Comparison of ENCODE assay signal across 1 cellular context in genomic region chr19:49590071-49590970, GRCh38.
A peak's percentile ranks its signal among the peaks of the same experiment; 100 is the strongest.
TF ChIP-seq lines count a peak whose summit lies in the region.

No MANE protein-coding gene starts in this region.

TF ChIP-seq in HepG2, 621 proteins besides CTCF, POLR2A, EP300 and RAD21 (continued from another document and continues in another):
- TF ChIP-seq, protein P1, sequence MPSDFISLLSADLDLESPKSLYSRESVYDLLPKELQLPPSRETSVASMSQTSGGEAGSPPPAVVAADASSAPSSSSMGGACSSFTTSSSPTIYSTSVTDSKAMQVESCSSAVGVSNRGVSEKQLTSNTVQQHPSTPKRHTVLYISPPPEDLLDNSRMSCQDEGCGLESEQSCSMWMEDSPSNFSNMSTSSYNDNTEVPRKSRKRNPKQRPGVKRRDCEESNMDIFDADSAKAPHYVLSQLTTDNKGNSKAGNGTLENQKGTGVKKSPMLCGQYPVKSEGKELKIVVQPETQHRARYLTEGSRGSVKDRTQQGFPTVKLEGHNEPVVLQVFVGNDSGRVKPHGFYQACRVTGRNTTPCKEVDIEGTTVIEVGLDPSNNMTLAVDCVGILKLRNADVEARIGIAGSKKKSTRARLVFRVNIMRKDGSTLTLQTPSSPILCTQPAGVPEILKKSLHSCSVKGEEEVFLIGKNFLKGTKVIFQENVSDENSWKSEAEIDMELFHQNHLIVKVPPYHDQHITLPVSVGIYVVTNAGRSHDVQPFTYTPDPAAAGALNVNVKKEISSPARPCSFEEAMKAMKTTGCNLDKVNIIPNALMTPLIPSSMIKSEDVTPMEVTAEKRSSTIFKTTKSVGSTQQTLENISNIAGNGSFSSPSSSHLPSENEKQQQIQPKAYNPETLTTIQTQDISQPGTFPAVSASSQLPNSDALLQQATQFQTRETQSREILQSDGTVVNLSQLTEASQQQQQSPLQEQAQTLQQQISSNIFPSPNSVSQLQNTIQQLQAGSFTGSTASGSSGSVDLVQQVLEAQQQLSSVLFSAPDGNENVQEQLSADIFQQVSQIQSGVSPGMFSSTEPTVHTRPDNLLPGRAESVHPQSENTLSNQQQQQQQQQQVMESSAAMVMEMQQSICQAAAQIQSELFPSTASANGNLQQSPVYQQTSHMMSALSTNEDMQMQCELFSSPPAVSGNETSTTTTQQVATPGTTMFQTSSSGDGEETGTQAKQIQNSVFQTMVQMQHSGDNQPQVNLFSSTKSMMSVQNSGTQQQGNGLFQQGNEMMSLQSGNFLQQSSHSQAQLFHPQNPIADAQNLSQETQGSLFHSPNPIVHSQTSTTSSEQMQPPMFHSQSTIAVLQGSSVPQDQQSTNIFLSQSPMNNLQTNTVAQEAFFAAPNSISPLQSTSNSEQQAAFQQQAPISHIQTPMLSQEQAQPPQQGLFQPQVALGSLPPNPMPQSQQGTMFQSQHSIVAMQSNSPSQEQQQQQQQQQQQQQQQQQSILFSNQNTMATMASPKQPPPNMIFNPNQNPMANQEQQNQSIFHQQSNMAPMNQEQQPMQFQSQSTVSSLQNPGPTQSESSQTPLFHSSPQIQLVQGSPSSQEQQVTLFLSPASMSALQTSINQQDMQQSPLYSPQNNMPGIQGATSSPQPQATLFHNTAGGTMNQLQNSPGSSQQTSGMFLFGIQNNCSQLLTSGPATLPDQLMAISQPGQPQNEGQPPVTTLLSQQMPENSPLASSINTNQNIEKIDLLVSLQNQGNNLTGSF (CRISPR knock-in tag; IDR thresholded peaks at IDR 0.05): peak; percentile 21; the same call in 1 of the 2 replicates
- no peak for TF ChIP-seq HMGXB3 (CRISPR knock-in tag; IDR thresholded peaks at IDR 0.05; ENCODE audit: borderline replicate concordance)
- TF ChIP-seq ZNF44 (CRISPR knock-in tag; IDR thresholded peaks at IDR 0.05): peak; percentile 75; the same call in 1 of the 2 replicates
- TF ChIP-seq MAFF (IDR thresholded peaks at IDR 0.05; ENCODE audit: low read depth, low read length): no peak
- TF ChIP-seq, protein P2, sequence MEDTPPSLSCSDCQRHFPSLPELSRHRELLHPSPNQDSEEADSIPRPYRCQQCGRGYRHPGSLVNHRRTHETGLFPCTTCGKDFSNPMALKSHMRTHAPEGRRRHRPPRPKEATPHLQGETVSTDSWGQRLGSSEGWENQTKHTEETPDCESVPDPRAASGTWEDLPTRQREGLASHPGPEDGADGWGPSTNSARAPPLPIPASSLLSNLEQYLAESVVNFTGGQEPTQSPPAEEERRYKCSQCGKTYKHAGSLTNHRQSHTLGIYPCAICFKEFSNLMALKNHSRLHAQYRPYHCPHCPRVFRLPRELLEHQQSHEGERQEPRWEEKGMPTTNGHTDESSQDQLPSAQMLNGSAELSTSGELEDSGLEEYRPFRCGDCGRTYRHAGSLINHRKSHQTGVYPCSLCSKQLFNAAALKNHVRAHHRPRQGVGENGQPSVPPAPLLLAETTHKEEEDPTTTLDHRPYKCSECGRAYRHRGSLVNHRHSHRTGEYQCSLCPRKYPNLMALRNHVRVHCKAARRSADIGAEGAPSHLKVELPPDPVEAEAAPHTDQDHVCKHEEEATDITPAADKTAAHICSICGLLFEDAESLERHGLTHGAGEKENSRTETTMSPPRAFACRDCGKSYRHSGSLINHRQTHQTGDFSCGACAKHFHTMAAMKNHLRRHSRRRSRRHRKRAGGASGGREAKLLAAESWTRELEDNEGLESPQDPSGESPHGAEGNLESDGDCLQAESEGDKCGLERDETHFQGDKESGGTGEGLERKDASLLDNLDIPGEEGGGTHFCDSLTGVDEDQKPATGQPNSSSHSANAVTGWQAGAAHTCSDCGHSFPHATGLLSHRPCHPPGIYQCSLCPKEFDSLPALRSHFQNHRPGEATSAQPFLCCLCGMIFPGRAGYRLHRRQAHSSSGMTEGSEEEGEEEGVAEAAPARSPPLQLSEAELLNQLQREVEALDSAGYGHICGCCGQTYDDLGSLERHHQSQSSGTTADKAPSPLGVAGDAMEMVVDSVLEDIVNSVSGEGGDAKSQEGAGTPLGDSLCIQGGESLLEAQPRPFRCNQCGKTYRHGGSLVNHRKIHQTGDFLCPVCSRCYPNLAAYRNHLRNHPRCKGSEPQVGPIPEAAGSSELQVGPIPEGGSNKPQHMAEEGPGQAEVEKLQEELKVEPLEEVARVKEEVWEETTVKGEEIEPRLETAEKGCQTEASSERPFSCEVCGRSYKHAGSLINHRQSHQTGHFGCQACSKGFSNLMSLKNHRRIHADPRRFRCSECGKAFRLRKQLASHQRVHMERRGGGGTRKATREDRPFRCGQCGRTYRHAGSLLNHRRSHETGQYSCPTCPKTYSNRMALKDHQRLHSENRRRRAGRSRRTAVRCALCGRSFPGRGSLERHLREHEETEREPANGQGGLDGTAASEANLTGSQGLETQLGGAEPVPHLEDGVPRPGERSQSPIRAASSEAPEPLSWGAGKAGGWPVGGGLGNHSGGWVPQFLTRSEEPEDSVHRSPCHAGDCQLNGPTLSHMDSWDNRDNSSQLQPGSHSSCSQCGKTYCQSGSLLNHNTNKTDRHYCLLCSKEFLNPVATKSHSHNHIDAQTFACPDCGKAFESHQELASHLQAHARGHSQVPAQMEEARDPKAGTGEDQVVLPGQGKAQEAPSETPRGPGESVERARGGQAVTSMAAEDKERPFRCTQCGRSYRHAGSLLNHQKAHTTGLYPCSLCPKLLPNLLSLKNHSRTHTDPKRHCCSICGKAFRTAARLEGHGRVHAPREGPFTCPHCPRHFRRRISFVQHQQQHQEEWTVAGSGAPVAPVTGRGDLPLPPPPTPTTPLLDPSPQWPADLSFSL (CRISPR knock-in tag; IDR thresholded peaks at IDR 0.05): peak; percentile 50; the same call in 1 of the 2 replicates
- TF ChIP-seq, protein P3, sequence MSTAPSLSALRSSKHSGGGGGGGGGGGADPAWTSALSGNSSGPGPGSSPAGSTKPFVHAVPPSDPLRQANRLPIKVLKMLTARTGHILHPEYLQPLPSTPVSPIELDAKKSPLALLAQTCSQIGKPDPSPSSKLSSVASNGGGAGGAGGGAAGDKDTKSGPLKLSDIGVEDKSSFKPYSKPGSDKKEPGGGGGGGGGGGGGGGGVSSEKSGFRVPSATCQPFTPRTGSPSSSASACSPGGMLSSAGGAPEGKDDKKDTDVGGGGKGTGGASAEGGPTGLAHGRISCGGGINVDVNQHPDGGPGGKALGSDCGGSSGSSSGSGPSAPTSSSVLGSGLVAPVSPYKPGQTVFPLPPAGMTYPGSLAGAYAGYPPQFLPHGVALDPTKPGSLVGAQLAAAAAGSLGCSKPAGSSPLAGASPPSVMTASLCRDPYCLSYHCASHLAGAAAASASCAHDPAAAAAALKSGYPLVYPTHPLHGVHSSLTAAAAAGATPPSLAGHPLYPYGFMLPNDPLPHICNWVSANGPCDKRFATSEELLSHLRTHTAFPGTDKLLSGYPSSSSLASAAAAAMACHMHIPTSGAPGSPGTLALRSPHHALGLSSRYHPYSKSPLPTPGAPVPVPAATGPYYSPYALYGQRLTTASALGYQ (CRISPR knock-in tag; IDR thresholded peaks at IDR 0.05): 0 out of 2 replicates have a peak, but pooled peaks have one; percentile 42
- no peak for TF ChIP-seq SYNCRIP (IDR thresholded peaks at IDR 0.05; ENCODE audit: insufficient read depth, low read depth, low read length)
- peak; percentile 50; the same call in 1 of the 2 replicates for TF ChIP-seq PPARG (CRISPR knock-in tag; conservative IDR thresholded peaks at IDR 0.05)
- no peak for TF ChIP-seq MAFK (conservative IDR thresholded peaks at IDR 0.05 in 1 of 2, IDR thresholded peaks at IDR 0.05 in 1 of 2; ENCODE audit: low read length in 2 of 2)
- no peak for TF ChIP-seq ZNF17 (CRISPR knock-in tag; IDR thresholded peaks at IDR 0.05)
- TF ChIP-seq, protein P4, sequence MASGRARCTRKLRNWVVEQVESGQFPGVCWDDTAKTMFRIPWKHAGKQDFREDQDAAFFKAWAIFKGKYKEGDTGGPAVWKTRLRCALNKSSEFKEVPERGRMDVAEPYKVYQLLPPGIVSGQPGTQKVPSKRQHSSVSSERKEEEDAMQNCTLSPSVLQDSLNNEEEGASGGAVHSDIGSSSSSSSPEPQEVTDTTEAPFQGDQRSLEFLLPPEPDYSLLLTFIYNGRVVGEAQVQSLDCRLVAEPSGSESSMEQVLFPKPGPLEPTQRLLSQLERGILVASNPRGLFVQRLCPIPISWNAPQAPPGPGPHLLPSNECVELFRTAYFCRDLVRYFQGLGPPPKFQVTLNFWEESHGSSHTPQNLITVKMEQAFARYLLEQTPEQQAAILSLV (CRISPR knock-in tag; IDR thresholded peaks at IDR 0.05; ENCODE audit: borderline replicate concordance): no peak
- peak; percentile 22; the same call in 1 of the 2 replicates for TF ChIP-seq YEATS2 (CRISPR knock-in tag; IDR thresholded peaks at IDR 0.05; ENCODE audit: borderline replicate concordance)
- TF ChIP-seq RBFOX2 (IDR thresholded peaks at IDR 0.05; ENCODE audit: low read depth, low read length): peak; percentile 83
- no peak for TF ChIP-seq CENPT (CRISPR knock-in tag; IDR thresholded peaks at IDR 0.05; ENCODE audit: low read depth)
- TF ChIP-seq ATAD3A (CRISPR knock-in tag; IDR thresholded peaks at IDR 0.05): no peak
- TF ChIP-seq ZNF720 (CRISPR knock-in tag; IDR thresholded peaks at IDR 0.05): no peak
- TF ChIP-seq, protein P5, sequence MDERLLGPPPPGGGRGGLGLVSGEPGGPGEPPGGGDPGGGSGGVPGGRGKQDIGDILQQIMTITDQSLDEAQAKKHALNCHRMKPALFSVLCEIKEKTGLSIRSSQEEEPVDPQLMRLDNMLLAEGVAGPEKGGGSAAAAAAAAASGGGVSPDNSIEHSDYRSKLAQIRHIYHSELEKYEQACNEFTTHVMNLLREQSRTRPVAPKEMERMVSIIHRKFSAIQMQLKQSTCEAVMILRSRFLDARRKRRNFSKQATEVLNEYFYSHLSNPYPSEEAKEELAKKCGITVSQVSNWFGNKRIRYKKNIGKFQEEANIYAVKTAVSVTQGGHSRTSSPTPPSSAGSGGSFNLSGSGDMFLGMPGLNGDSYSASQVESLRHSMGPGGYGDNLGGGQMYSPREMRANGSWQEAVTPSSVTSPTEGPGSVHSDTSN (CRISPR knock-in tag; IDR thresholded peaks at IDR 0.05): no peak
- TF ChIP-seq ZNF260 (CRISPR knock-in tag; IDR thresholded peaks at IDR 0.05; ENCODE audit: borderline replicate concordance, low read depth): no peak
- TF ChIP-seq MLLT10 (CRISPR knock-in tag; IDR thresholded peaks at IDR 0.05): no peak
- TF ChIP-seq SOX5 (CRISPR knock-in tag; IDR thresholded peaks at IDR 0.05; ENCODE audit: borderline replicate concordance): no peak
- TF ChIP-seq, protein P6, sequence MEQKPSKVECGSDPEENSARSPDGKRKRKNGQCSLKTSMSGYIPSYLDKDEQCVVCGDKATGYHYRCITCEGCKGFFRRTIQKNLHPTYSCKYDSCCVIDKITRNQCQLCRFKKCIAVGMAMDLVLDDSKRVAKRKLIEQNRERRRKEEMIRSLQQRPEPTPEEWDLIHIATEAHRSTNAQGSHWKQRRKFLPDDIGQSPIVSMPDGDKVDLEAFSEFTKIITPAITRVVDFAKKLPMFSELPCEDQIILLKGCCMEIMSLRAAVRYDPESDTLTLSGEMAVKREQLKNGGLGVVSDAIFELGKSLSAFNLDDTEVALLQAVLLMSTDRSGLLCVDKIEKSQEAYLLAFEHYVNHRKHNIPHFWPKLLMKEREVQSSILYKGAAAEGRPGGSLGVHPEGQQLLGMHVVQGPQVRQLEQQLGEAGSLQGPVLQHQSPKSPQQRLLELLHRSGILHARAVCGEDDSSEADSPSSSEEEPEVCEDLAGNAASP (CRISPR knock-in tag; IDR thresholded peaks at IDR 0.05; ENCODE audit: borderline replicate concordance): peak; percentile 47; the same call in 1 of the 2 replicates
- TF ChIP-seq, protein P7, sequence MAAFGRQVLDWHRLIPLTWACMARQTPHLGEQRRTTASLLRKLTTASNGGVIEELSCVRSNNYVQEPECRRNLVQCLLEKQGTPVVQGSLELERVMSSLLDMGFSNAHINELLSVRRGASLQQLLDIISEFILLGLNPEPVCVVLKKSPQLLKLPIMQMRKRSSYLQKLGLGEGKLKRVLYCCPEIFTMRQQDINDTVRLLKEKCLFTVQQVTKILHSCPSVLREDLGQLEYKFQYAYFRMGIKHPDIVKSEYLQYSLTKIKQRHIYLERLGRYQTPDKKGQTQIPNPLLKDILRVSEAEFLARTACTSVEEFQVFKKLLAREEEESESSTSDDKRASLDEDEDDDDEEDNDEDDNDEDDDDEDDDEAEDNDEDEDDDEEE (CRISPR knock-in tag; IDR thresholded peaks at IDR 0.05): peak; percentile 89
- TF ChIP-seq HNRNPLL (IDR thresholded peaks at IDR 0.05; ENCODE audit: low read depth, low read length, poor library complexity, severe bottlenecking): peak; percentile 31
- TF ChIP-seq, protein P8, sequence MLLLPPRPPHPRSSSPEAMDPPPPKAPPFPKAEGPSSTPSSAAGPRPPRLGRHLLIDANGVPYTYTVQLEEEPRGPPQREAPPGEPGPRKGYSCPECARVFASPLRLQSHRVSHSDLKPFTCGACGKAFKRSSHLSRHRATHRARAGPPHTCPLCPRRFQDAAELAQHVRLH (CRISPR knock-in tag; IDR thresholded peaks at IDR 0.05; ENCODE audit: borderline replicate concordance, low read depth): no peak
- TF ChIP-seq TAF1 (CRISPR knock-in tag; IDR thresholded peaks at IDR 0.05): peak; percentile 93
- TF ChIP-seq PBX3 (CRISPR knock-in tag; IDR thresholded peaks at IDR 0.05; ENCODE audit: borderline replicate concordance): no peak
